Comparison of ENCODE assay signal across 13 cellular contexts in genomic region chr13:76848596-76848995, GRCh38. TPM values are rescaled to one million over a fixed set of nuclear protein-coding genes. Genes with fewer than 3 reads are reported as not detected.
DNase-seq lines count a peak whose midpoint lies in the region; ATAC-seq and TF ChIP-seq lines count a peak whose summit lies in the region.
"Had no signal": no experiment of that assay in that cellular context is flagged by ENCODE, and none has a peak within 500 bp of the region (broad histone marks: within the 10 kb centered on the region; RNA-seq: fewer than 3 reads in every experiment).

No MANE protein-coding gene starts in this region.

- no peaks in the 10 kb centered on the region for H3K36me3 ChIP-seq in tibial artery
- H3K36me3 ChIP-seq: cardiac muscle cell had no signal

- H3K4me3 ChIP-seq in tibial artery, result no peak overlapping the region
- H3K4me3 ChIP-seq: cardiac muscle cell, mucosa of descending colon had no signal

- no peak for TF ChIP-seq CTCF in tibial artery (IDR thresholded peaks at IDR 0.05)

- DNase-seq in Right ventricle myocardium inferior (ENCODE audit: missing footprints) (no peak), cardiac septum (ENCODE audit: low spot score) (no peak), SHP77 (lab: John Stamatoyannopoulos, UW) (peak; percentile 7 to 27), fibroblast of the conjunctiva (ENCODE audit: low read depth) (peak; percentile 35), tibial artery (peak; percentile 49 to 67), occipital lobe (lab: John Stamatoyannopoulos, UW) (no peak)
- DNase-seq: activated CD4-positive, alpha-beta memory T cell treated with anti-CD3 and anti-CD28 coated beads for 36 hours; mucosa of descending colon; stimulated activated CD4-positive, alpha-beta T cell treated with anti-CD3 and anti-CD28 coated beads, Interleukin-1b, Interleukin-23, amount 100 ng/mL, for 48 hours had no signal

- ATAC-seq in Right ventricle myocardium inferior (peak; percentile 83), HG03175 (IDR thresholded peaks at IDR 0.05; ENCODE audit: unreplicated experiment) (no peak), GM19395 (IDR thresholded peaks at IDR 0.05; ENCODE audit: unreplicated experiment) (no peak)
- ATAC-seq: mucosa of descending colon had no signal

- H3K27ac ChIP-seq in tibial artery, result no peak overlapping the region
- H3K27ac ChIP-seq: cardiac muscle cell, epithelial cell of prostate had no signal

- no peaks in the 10 kb centered on the region for H3K9me3 ChIP-seq in tibial artery
- H3K9me3 ChIP-seq: mucosa of descending colon had no signal

- H3K4me1 ChIP-seq in tibial artery, result peaks cover 0 to 7% (median 2%) of the 10 kb centered on the region in 4 donors

- H3K27me3 ChIP-seq in tibial artery, result no peaks in the 10 kb centered on the region
- H3K27me3 ChIP-seq: cardiac muscle cell had no signal

- intact Hi-C loops in Right ventricle myocardium inferior (cut with DNase I), result no loop called here
- intact Hi-C loops in cardiac septum (cut with DNase I), result no loop called here
- intact Hi-C loops in tibial artery (cut with DNase I; ENCODE audit: low total_unique reads), result no loop called here

RNA-seq across cellular contexts. Expression of gene KCTD12, which starts 37.6 kb away (rescaled TPM):
- total RNA-seq in Right ventricle myocardium inferior (42.8 TPM), cardiac septum (34.9 TPM), occipital lobe (170 TPM)

Comparison
In these comparisons a context has a peak if more than half of its experiments do, and no peak if none do; other contexts are left out.
1. DNase-seq: peak in SHP77 (2 of 2), fibroblast of the conjunctiva (single experiment) and tibial artery (2 of 2); none in Right ventricle myocardium inferior (single experiment), cardiac septum (single experiment) and occipital lobe (single experiment).